In the genomic region with DNA sequence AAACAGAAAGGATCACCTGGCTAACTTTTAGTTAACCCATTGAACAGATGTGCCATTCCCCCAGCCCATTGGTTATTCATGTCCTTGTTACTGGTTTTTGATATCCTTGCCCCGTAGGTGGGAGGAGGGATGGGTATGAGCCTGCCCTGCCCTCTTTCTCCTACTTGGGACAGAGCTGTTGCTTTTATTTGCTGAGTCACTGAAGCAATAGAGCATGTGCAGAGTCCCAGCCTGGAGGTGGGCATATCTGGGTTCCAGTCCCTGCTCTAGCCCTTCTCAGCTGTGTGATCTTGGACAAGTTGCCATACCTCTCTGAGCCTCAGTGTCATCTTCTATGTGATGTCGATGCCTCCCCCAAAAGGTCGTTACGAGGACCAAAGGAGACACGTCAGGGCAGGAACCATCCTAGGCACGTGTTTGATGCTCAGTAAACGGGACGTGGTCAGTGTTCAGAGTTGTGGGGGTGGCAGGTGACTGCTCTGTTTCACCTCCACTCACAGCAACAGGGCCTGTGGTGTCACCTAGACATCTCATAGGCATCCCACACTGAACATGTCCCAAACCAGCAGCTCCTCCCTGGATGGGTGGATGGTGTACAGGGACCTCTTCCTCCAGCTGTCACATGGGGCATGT, we compare ENCODE assay signal across 9 cellular contexts.
A peak's percentile ranks its signal among the peaks of the same experiment; 100 is the strongest.
DNase-seq lines count a peak whose midpoint lies in the region; ATAC-seq and TF ChIP-seq lines count a peak whose summit lies in the region.
"Had no signal": no experiment of that assay in that cellular context is flagged by ENCODE, and none has a peak within 500 bp of the region (broad histone marks: within the 10 kb centered on the region; RNA-seq: fewer than 3 reads in every experiment).

No MANE protein-coding gene starts in this region.

- ATAC-seq in effector memory CD8-positive, alpha-beta T cell (replicated peaks), result peak; percentile 40
- ATAC-seq in GM21367 (IDR thresholded peaks at IDR 0.05; ENCODE audit: unreplicated experiment) (no peak), HG03469 (IDR thresholded peaks at IDR 0.05; ENCODE audit: unreplicated experiment) (no peak)

- peak; percentile 78 for DNase-seq in EL
- peak; percentile 68 for DNase-seq in RPMI7951 (ENCODE audit: low read depth)
- no peak for DNase-seq in effector memory CD8-positive, alpha-beta T cell
- peak; percentile 68 for DNase-seq in renal cortical epithelial cell (ENCODE audit: low read depth)
- DNase-seq in DMS 273 treated with DMSO at 0.1 percent for 48 hours (lab: John Stamatoyannopoulos, UW), result no peak
- no peak for DNase-seq in GM20000 (ENCODE audit: low spot score)

- peaks cover 10% of the 10 kb centered on the region for H3K36me3 Mint-ChIP-seq in effector memory CD8-positive, alpha-beta T cell (ENCODE audit: insufficient read depth)

- H3K4me1 Mint-ChIP-seq in effector memory CD8-positive, alpha-beta T cell (ENCODE audit: low read depth in 2 of 2), result peaks cover 61 to 75% of the 10 kb centered on the region in 2 donors

- no peaks in the 10 kb centered on the region for H3K9me3 Mint-ChIP-seq in effector memory CD8-positive, alpha-beta T cell
- H3K9me3 Mint-ChIP-seq: neural crest cell had no signal

- peak overlapping the region; percentile 47 to 55 for H3K4me3 Mint-ChIP-seq in effector memory CD8-positive, alpha-beta T cell
- H3K4me3 Mint-ChIP-seq: neural crest cell had no signal

- peak overlapping the region; percentile 69 to 89 for H3K27ac Mint-ChIP-seq in effector memory CD8-positive, alpha-beta T cell

- no peak for TF ChIP-seq CTCF in GM20000 (IDR thresholded peaks at IDR 0.05; ENCODE audit: extremely low read depth, missing control alignments)

- no peaks in the 10 kb centered on the region for H3K27me3 Mint-ChIP-seq in effector memory CD8-positive, alpha-beta T cell

Comparison
In these comparisons a context has a peak if more than half of its experiments do, and no peak if none do; other contexts are left out.
1. DNase-seq: peak in EL (single experiment), RPMI7951 (single experiment) and renal cortical epithelial cell (single experiment); none in effector memory CD8-positive, alpha-beta T cell (0 of 3), DMS 273 treated with DMSO at 0.1 percent for 48 hours (single experiment) and GM20000 (single experiment).